Comparison of ENCODE assay signal across 9 cellular contexts in the genomic region with DNA sequence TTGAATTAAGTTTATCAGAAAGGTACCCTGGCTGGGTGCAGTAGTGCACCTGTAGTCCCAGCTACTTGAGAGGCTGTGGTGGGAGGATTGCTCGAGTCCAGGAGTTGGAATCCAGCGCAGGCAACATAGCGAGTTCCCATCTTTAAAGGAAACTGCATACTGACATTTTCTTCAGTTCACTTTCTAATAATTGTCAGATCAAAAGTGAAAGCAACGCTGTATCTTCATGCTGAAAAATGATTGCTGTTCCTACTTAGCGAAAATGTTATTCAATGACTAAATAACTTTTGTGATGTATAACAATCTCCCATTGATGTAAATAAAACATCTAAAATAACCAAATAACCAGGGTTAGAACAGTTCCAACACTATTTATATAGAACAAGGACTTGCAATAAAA. TPM values are rescaled to one million over a fixed set of nuclear protein-coding genes. Genes with fewer than 3 reads are reported as not detected.
DNase-seq lines count a peak whose midpoint lies in the region; ATAC-seq and TF ChIP-seq lines count a peak whose summit lies in the region.
"Had no signal": no experiment of that assay in that cellular context is flagged by ENCODE, and none has a peak within 500 bp of the region (broad histone marks: within the 10 kb centered on the region; RNA-seq: fewer than 3 reads in every experiment).

No MANE protein-coding gene starts in this region.

- H3K4me3 Mint-ChIP-seq in HFFc6, result peak overlapping the region; percentile 95
- peak overlapping the region; percentile 93 to 98 (median 95) for H3K4me3 Mint-ChIP-seq in brain

- no peak for TF ChIP-seq CTCF in HFFc6 (IDR thresholded peaks at IDR 0.05)
- TF ChIP-seq CTCF in brain (conservative IDR thresholded peaks at IDR 0.05), result no peak

- peak overlapping the region in 1 of 2 donors; percentile 97 for H3K9ac ChIP-seq in mucosa of rectum (ENCODE audit: low read depth in 1 of 2, low read length in 2 of 2)

- ATAC-seq in HG03196 (IDR thresholded peaks at IDR 0.05; ENCODE audit: unreplicated experiment), result no peak

- no peak overlapping the region for H3K27ac ChIP-seq in mucosa of rectum (ENCODE audit: low read depth in 2 of 2, low read length in 2 of 2)

- peak overlapping the region; percentile 59; the same call in 1 of the 2 replicates for H3K27ac Mint-ChIP-seq in HFFc6
- H3K27ac Mint-ChIP-seq in brain, result peak overlapping the region; percentile 64 to 99 (median 97)

- peaks cover 8 to 18% of the 10 kb centered on the region in 2 donors for H3K4me1 ChIP-seq in mucosa of rectum (ENCODE audit: control insufficient read depth in 2 of 2, insufficient read depth in 2 of 2, low read length in 2 of 2)

- DNase-seq in ACHN (peak; percentile 10), HFFc6 (no peak), C1 segment of cervical spinal cord (lab: John Stamatoyannopoulos, UW) (no peak), NCI-H82 treated with DMSO at 0.1 percent for 48 hours (lab: John Stamatoyannopoulos, UW; ENCODE audit: unreplicated experiment) (no peak), NCI-H2196 (lab: John Stamatoyannopoulos, UW; ENCODE audit: unreplicated experiment) (no peak)
- DNase-seq: NCI-H446 treated with DMSO at 0.1 percent for 48 hours had no signal

- in situ Hi-C loops in ACHN (cut with HindIII; ENCODE audit: low pct_ligation_motif_present, low pct_unique_long_range_greater_than_20kb, low sequenced_read_pairs), result no loop called here

- no peaks in the 10 kb centered on the region for H3K36me3 ChIP-seq in mucosa of rectum (ENCODE audit: control insufficient read depth in 2 of 2, insufficient read depth in 2 of 2, low read length in 2 of 2)

- H3K4me1 Mint-ChIP-seq in HFFc6 (ENCODE audit: low read depth), result peaks cover 18% of the 10 kb centered on the region
- H3K4me1 Mint-ChIP-seq in brain, result peaks cover 45% of the 10 kb centered on the region

- peak overlapping the region; percentile 79 to 95 for H3K4me3 ChIP-seq in mucosa of rectum (ENCODE audit: low read length in 2 of 2)

- H3K27me3 Mint-ChIP-seq in HFFc6 (ENCODE audit: insufficient read depth) (peaks cover 2% of the 10 kb centered on the region), brain (peaks cover 3% of the 10 kb centered on the region)

- H3K27me3 ChIP-seq in mucosa of rectum (ENCODE audit: control insufficient read depth in 2 of 2, insufficient read depth in 2 of 2, low read length in 2 of 2), result no peaks in the 10 kb centered on the region

- H3K9me3 Mint-ChIP-seq in HFFc6, result no peaks in the 10 kb centered on the region
- H3K9me3 Mint-ChIP-seq in brain, result peaks cover 0 to 2% (median 0%) of the 10 kb centered on the region in 5 experiments

- H3K36me3 Mint-ChIP-seq in HFFc6 (ENCODE audit: low read depth) (peaks cover 4% of the 10 kb centered on the region; the same call in 1 of the 2 replicates), brain (peaks cover 38% of the 10 kb centered on the region)

- no peaks in the 10 kb centered on the region for H3K9me3 ChIP-seq in mucosa of rectum (ENCODE audit: control insufficient read depth in 2 of 2, low read length in 2 of 2)

RNA-seq across cellular contexts. Expression of gene LATS1, which starts 1.7 kb away (rescaled TPM):
- total RNA-seq in HFFc6 (2021; fragmentation: NEBNext Ultra II Directional; extraction: Animal tissue kit (Norgen Biotek cat#: 25700)), result 10 to 100 TPM; 17.8 to 22.2 (median 20.1) TPM
- 12.0 TPM for polyA plus RNA-seq in brain (ENCODE audit: insufficient read depth, low read depth, low replicate concordance)

RNA-seq across cellular contexts. Expression of gene NUP43, which starts 30.1 kb away (rescaled TPM):
- 10 to 100 TPM; 29.6 to 43.3 (median 37.2) TPM for total RNA-seq in HFFc6 (2021; fragmentation: NEBNext Ultra II Directional; extraction: Animal tissue kit (Norgen Biotek cat#: 25700))
- polyA plus RNA-seq in brain (ENCODE audit: insufficient read depth, low read depth, low replicate concordance), result 17.4 TPM

RNA-seq across cellular contexts. Expression of gene PCMT1, which starts 33.4 kb away (rescaled TPM):
- total RNA-seq in HFFc6 (2021; fragmentation: NEBNext Ultra II Directional; extraction: Animal tissue kit (Norgen Biotek cat#: 25700)), result 100 to 1,000 TPM in 5 of 6 experiments, 10 to 100 TPM in 1; 99.7 to 126 (median 112) TPM
- 192 TPM for polyA plus RNA-seq in brain (ENCODE audit: insufficient read depth, low read depth, low replicate concordance)
